Comparison of ENCODE assay signal across 22 cellular contexts in genomic region chr9:121626012-121626411, GRCh38. TPM values are rescaled to one million over a fixed set of nuclear protein-coding genes. Genes with fewer than 3 reads are reported as not detected.
DNase-seq lines count a peak whose midpoint lies in the region; ATAC-seq, FAIRE-seq and TF ChIP-seq lines count a peak whose summit lies in the region.
"Had no signal": no experiment of that assay in that cellular context is flagged by ENCODE, and none has a peak within 500 bp of the region (broad histone marks: within the 10 kb centered on the region; RNA-seq: fewer than 3 reads in every experiment).

No MANE protein-coding gene starts in this region.

- POLR2A ChIA-PET in naive thymus-derived CD4-positive, alpha-beta T cell (lab: Charles Lee): no interaction called here

- DNase-seq in left ventricle myocardium inferior: no peak
- DNase-seq in right atrium auricular region (ENCODE audit: low spot score): no peak
- DNase-seq in left ventricle myocardium superior: no peak
- DNase-seq in pancreas: no peak
- no peak for DNase-seq in foreskin keratinocyte
- no peak for DNase-seq in naive thymus-derived CD4-positive, alpha-beta T cell
- DNase-seq: DMS53, GF-D8, Karpas-422, NCI-H1417, NCI-H1694 treated with DMSO at 0.1 percent for 48 hours, NCI-H2081 treated with DMSO at 0.1 percent for 48 hours, NCI-H2171 treated with DMSO at 0.1 percent for 48 hours, NCI-H524 treated with DMSO at 0.1 percent for 48 hours, NCI-H82 had no signal

- no peak for TF ChIP-seq CTCF in left ventricle myocardium inferior (IDR thresholded peaks at IDR 0.05; ENCODE audit: borderline replicate concordance)
- no peak for TF ChIP-seq CTCF in right atrium auricular region (IDR thresholded peaks at IDR 0.05)
- no peak for TF ChIP-seq CTCF in pancreas (IDR thresholded peaks at IDR 0.05)
- no peak for TF ChIP-seq CTCF in foreskin keratinocyte (conservative IDR thresholded peaks at IDR 0.05)

- peaks cover 57% of the 10 kb centered on the region for H3K4me1 ChIP-seq in left ventricle myocardium inferior
- peaks cover 0 to 20% of the 10 kb centered on the region in 2 donors for H3K4me1 ChIP-seq in right atrium auricular region
- no peaks in the 10 kb centered on the region for H3K4me1 ChIP-seq in pancreas
- no peaks in the 10 kb centered on the region for H3K4me1 ChIP-seq in foreskin keratinocyte
- H3K4me1 ChIP-seq in naive thymus-derived CD4-positive, alpha-beta T cell (ENCODE audit: control insufficient read depth in 2 of 2, insufficient read depth in 2 of 2, low read length in 2 of 2): no peaks in the 10 kb centered on the region
- H3K4me1 ChIP-seq: SJSA1 had no signal

- intact Hi-C loops in left ventricle myocardium inferior (cut with micrococcal nuclease) (no loop called here), left ventricle myocardium superior (cut with micrococcal nuclease) (no loop called here), pancreas (cut with DNase I) (no loop called here)
- intact Hi-C loops in naive thymus-derived CD4-positive, alpha-beta T cell (cut with micrococcal nuclease): no loop called here

- ATAC-seq in left ventricle myocardium superior: peak; percentile 66
- ATAC-seq in pancreas: no peak
- no peak for ATAC-seq in HG03432 (IDR thresholded peaks at IDR 0.05; ENCODE audit: unreplicated experiment)
- ATAC-seq in foreskin keratinocyte: no peak
- ATAC-seq in naive thymus-derived CD4-positive, alpha-beta T cell: no peak
- ATAC-seq: HCT116, Panc1 had no signal

- H3K36me3 Mint-ChIP-seq in naive thymus-derived CD4-positive, alpha-beta T cell: no peaks in the 10 kb centered on the region

- CTCF ChIA-PET in naive thymus-derived CD4-positive, alpha-beta T cell (lab: Charles Lee): no interaction called here

- H3K27me3 ChIP-seq in left ventricle myocardium inferior (ENCODE audit: low read depth): no peaks in the 10 kb centered on the region
- H3K27me3 ChIP-seq in right atrium auricular region: no peaks in the 10 kb centered on the region
- no peaks in the 10 kb centered on the region for H3K27me3 ChIP-seq in pancreas
- H3K27me3 ChIP-seq in foreskin keratinocyte: peaks cover 7% of the 10 kb centered on the region
- H3K27me3 ChIP-seq in naive thymus-derived CD4-positive, alpha-beta T cell (ENCODE audit: control insufficient read depth in 2 of 2, insufficient read depth in 2 of 2, low read length in 2 of 2): no peaks in the 10 kb centered on the region
- H3K27me3 ChIP-seq: SJSA1 had no signal

- H3K27me3 Mint-ChIP-seq in naive thymus-derived CD4-positive, alpha-beta T cell: peaks cover 0 to 5% (median 4%) of the 10 kb centered on the region in 5 donors

- H3K4me3 Mint-ChIP-seq in naive thymus-derived CD4-positive, alpha-beta T cell: no peak overlapping the region

- H3K9me3 ChIP-seq in left ventricle myocardium inferior (replicated peaks): no peaks in the 10 kb centered on the region
- no peaks in the 10 kb centered on the region for H3K9me3 ChIP-seq in right atrium auricular region
- no peaks in the 10 kb centered on the region for H3K9me3 ChIP-seq in pancreas
- no peaks in the 10 kb centered on the region for H3K9me3 ChIP-seq in naive thymus-derived CD4-positive, alpha-beta T cell (ENCODE audit: control insufficient read depth in 2 of 3, low read length in 3 of 3)
- H3K9me3 ChIP-seq: SJSA1 had no signal

- 70 to 75% methylated on average over 4 of the region's 4 CpGs for WGBS in pancreas, 2 donors

- H3K27ac Mint-ChIP-seq in naive thymus-derived CD4-positive, alpha-beta T cell: no peak overlapping the region

- peaks cover 0 to under 1% (median 0%) of the 10 kb centered on the region in 7 donors for H3K4me1 Mint-ChIP-seq in naive thymus-derived CD4-positive, alpha-beta T cell

- H3K36me3 ChIP-seq in left ventricle myocardium inferior: no peaks in the 10 kb centered on the region
- no peaks in the 10 kb centered on the region for H3K36me3 ChIP-seq in right atrium auricular region
- H3K36me3 ChIP-seq in pancreas: no peaks in the 10 kb centered on the region
- H3K36me3 ChIP-seq in naive thymus-derived CD4-positive, alpha-beta T cell (ENCODE audit: control insufficient read depth in 2 of 3, insufficient read depth in 3 of 3, low read length in 3 of 3): no peaks in the 10 kb centered on the region
- H3K36me3 ChIP-seq: SJSA1 had no signal

- H3K27ac ChIP-seq in left ventricle myocardium inferior (replicated peaks): peak overlapping the region; percentile 52
- no peak overlapping the region for H3K27ac ChIP-seq in right atrium auricular region
- H3K27ac ChIP-seq in pancreas: peak overlapping the region in 3 of 4 donors; percentile 4 to 62 (median 61)
- no peak overlapping the region for H3K27ac ChIP-seq in foreskin keratinocyte
- no peak overlapping the region for H3K27ac ChIP-seq in naive thymus-derived CD4-positive, alpha-beta T cell (ENCODE audit: low read depth, low read length)
- H3K27ac ChIP-seq: SJSA1 had no signal

- H3K9me3 Mint-ChIP-seq in naive thymus-derived CD4-positive, alpha-beta T cell: no peaks in the 10 kb centered on the region

- no peak for FAIRE-seq in pancreas (lab: Jason Lieb, UNC)
- FAIRE-seq: A204.1, D721Med, H1 had no signal

- H3K4me3 ChIP-seq in left ventricle myocardium inferior: no peak overlapping the region
- H3K4me3 ChIP-seq in right atrium auricular region: no peak overlapping the region
- H3K4me3 ChIP-seq in pancreas: no peak overlapping the region
- no peak overlapping the region for H3K4me3 ChIP-seq in naive thymus-derived CD4-positive, alpha-beta T cell (ENCODE audit: low read length)
- H3K4me3 ChIP-seq: SJSA1 had no signal

RNA-seq across cellular contexts. Expression of gene DAB2IP, which starts 25.4 kb away (rescaled TPM):
- total RNA-seq in left ventricle myocardium inferior (50.7 TPM), right atrium auricular region (10 to 100 TPM; 38.0 to 47.0 TPM), left ventricle myocardium superior (54.8 TPM), pancreas (10 to 100 TPM; 19.8 to 52.1 (median 25.3) TPM), foreskin keratinocyte (26.5 and 26.6 TPM in 2 replicates)
- polyA plus RNA-seq in pancreas (10 to 100 TPM; 14.7 to 27.9 TPM), foreskin keratinocyte (12.5 and 14.1 TPM in 2 replicates)
- total RNA-seq in naive thymus-derived CD4-positive, alpha-beta T cell: under 1 TPM in 1 of 5 experiments, not detected in 4; 0.15 TPM
- polyA plus RNA-seq in naive thymus-derived CD4-positive, alpha-beta T cell: not detected

Comparison
In these comparisons a context has a peak if more than half of its experiments do, and no peak if none do; other contexts are left out.
1. H3K27ac ChIP-seq: peak in left ventricle myocardium inferior (single experiment) and pancreas (3 of 4); none in right atrium auricular region (0 of 2), foreskin keratinocyte (single experiment) and naive thymus-derived CD4-positive, alpha-beta T cell (single experiment).
2. RNA of gene DAB2IP, which starts 25.4 kb away (total RNA-seq): 54.8 TPM in left ventricle myocardium superior (single experiment), 50.7 TPM in left ventricle myocardium inferior (single experiment), 38.0 to 47.0 TPM in right atrium auricular region, 26.5 to 26.6 TPM in foreskin keratinocyte and 19.8 to 52.1 TPM in pancreas; 0.15 TPM in naive thymus-derived CD4-positive, alpha-beta T cell; every median in the first group is over 10 times any median in the second.